14 cellular contexts compared by ENCODE assay signal in genomic region chrX:39773150-39773549, GRCh38.
DNase-seq lines count a peak whose midpoint lies in the region; FAIRE-seq and TF ChIP-seq lines count a peak whose summit lies in the region.
"Had no signal": no experiment of that assay in that cellular context is flagged by ENCODE, and none has a peak within 500 bp of the region (broad histone marks: within the 10 kb centered on the region; RNA-seq: fewer than 3 reads in every experiment).

No MANE protein-coding gene starts in this region.

- CTCF ChIA-PET in activated CD4-positive, alpha-beta memory T cell treated with anti-CD3 and anti-CD28 coated beads, Interleukin-2, amount 10 ng/mL, durations not matched to agents 7 days and 5 days (lab: Charles Lee): no interaction called here
- CTCF ChIA-PET in HEK293T (lab: Yijun Ruan, JAX): interaction anchor here (1.6 kb wide), 1 partner anchor 41 kb away, joined by 3 read pairs; no protein-coding TSS in a partner anchor

- H3K9me3 Mint-ChIP-seq in T-helper 2 cell treated with Interferon-gamma antibody and Interleukin-4, amounts not matched to agents 5 μg/mL and 100 μg/mL, for 36 hours: no peaks in the 10 kb centered on the region
- no peaks in the 10 kb centered on the region for H3K9me3 Mint-ChIP-seq in activated CD4-positive, alpha-beta memory T cell treated with anti-CD3 and anti-CD28 coated beads, Interleukin-2, amount 10 ng/mL, durations not matched to agents 7 days and 5 days
- H3K9me3 Mint-ChIP-seq: activated T-cell treated with anti-CD3 and anti-CD28 coated beads, Interleukin-2, amount 50 U/mL, for 4 hours had no signal

- no peak for FAIRE-seq in D721Med (lab: Jason Lieb, UNC)
- FAIRE-seq: bronchial epithelial cell had no signal

- H3K9ac ChIP-seq in HUES48 (ENCODE audit: low read depth, low read length) (no peak overlapping the region), iPS-20b (ENCODE audit: low read depth, low read length) (peak overlapping the region; percentile 61; the same call in 1 of the 2 replicates)

- peaks cover 50% of the 10 kb centered on the region for H3K4me1 Mint-ChIP-seq in T-helper 2 cell treated with Interferon-gamma antibody and Interleukin-4, amounts not matched to agents 5 μg/mL and 100 μg/mL, for 36 hours (ENCODE audit: low read depth)
- peaks cover 42% of the 10 kb centered on the region for H3K4me1 Mint-ChIP-seq in activated CD4-positive, alpha-beta memory T cell treated with anti-CD3 and anti-CD28 coated beads, Interleukin-2, amount 10 ng/mL, durations not matched to agents 7 days and 5 days

- H3K27me3 ChIP-seq in HUES48 (ENCODE audit: control insufficient read depth, insufficient read depth, low read length): no peaks in the 10 kb centered on the region
- H3K27me3 ChIP-seq in iPS-20b (ENCODE audit: insufficient read depth, low read length): no peaks in the 10 kb centered on the region
- H3K27me3 ChIP-seq: MG63, suprapubic skin had no signal

- DNase-seq in T-helper 2 cell treated with Interferon-gamma antibody and Interleukin-4, amounts not matched to agents 5 μg/mL and 100 μg/mL, for 36 hours (ENCODE audit: low spot score): no peak
- DNase-seq in T-helper 2 cell: no peak
- no peak for DNase-seq in activated CD4-positive, alpha-beta memory T cell treated with anti-CD3 and anti-CD28 coated beads, Interleukin-2, amount 10 ng/mL, durations not matched to agents 7 days and 5 days
- no peak for DNase-seq in HEK293T (ENCODE audit: extremely low spot score)
- no peak for DNase-seq in amniotic stem cell (lab: John Stamatoyannopoulos, UW)
- no peak for DNase-seq in D721Med (ENCODE audit: insufficient read length, low spot score)
- DNase-seq: kidney; MG63; NK-92 treated with Interleukin-12 subunit alpha and Interleukin-12 subunit beta, amount 100 ng/mL, for 24 hours had no signal

- H3K27ac Mint-ChIP-seq in T-helper 2 cell treated with Interferon-gamma antibody and Interleukin-4, amounts not matched to agents 5 μg/mL and 100 μg/mL, for 36 hours: peak overlapping the region; percentile 99
- peak overlapping the region; percentile 96 for H3K27ac Mint-ChIP-seq in activated CD4-positive, alpha-beta memory T cell treated with anti-CD3 and anti-CD28 coated beads, Interleukin-2, amount 10 ng/mL, durations not matched to agents 7 days and 5 days

- POLR2A ChIA-PET in activated CD4-positive, alpha-beta memory T cell treated with anti-CD3 and anti-CD28 coated beads, Interleukin-2, amount 10 ng/mL, durations not matched to agents 7 days and 5 days (lab: Charles Lee): interaction anchor here (1.2 to 3.9 kb wide), 4 partner anchors 82 to 403 kb away, joined by 3 to 16 read pairs (median 6); no protein-coding TSS in a partner anchor
- POLR2A ChIA-PET in HEK293T (lab: Yijun Ruan, JAX): no interaction called here

- TF ChIP-seq CTCF in D721Med (IDR thresholded peaks at IDR 0.05; ENCODE audit: insufficient read depth, missing control alignments): no peak

- H3K36me3 Mint-ChIP-seq in T-helper 2 cell treated with Interferon-gamma antibody and Interleukin-4, amounts not matched to agents 5 μg/mL and 100 μg/mL, for 36 hours (ENCODE audit: low read depth): peaks cover 3% of the 10 kb centered on the region
- no peaks in the 10 kb centered on the region for H3K36me3 Mint-ChIP-seq in activated CD4-positive, alpha-beta memory T cell treated with anti-CD3 and anti-CD28 coated beads, Interleukin-2, amount 10 ng/mL, durations not matched to agents 7 days and 5 days (ENCODE audit: low read depth)

- peak overlapping the region; percentile 85 for H3K4me3 Mint-ChIP-seq in T-helper 2 cell treated with Interferon-gamma antibody and Interleukin-4, amounts not matched to agents 5 μg/mL and 100 μg/mL, for 36 hours
- no peak overlapping the region for H3K4me3 Mint-ChIP-seq in activated CD4-positive, alpha-beta memory T cell treated with anti-CD3 and anti-CD28 coated beads, Interleukin-2, amount 10 ng/mL, durations not matched to agents 7 days and 5 days

- H3K4me3 ChIP-seq in HUES48 (ENCODE audit: low read depth, low read length) (peak overlapping the region; percentile 36), iPS-20b (ENCODE audit: low read length) (peak overlapping the region; percentile 49; the same call in 1 of the 2 replicates)
- H3K4me3 ChIP-seq: MG63, suprapubic skin had no signal

- H3K36me3 ChIP-seq in HUES48 (ENCODE audit: control insufficient read depth, insufficient read depth, low read length) (no peaks in the 10 kb centered on the region), iPS-20b (ENCODE audit: insufficient read depth, low read depth, low read length) (no peaks in the 10 kb centered on the region)
- H3K36me3 ChIP-seq: MG63, suprapubic skin had no signal

- peak overlapping the region; percentile 86 for H3K27ac ChIP-seq in HUES48 (ENCODE audit: low read depth, low read length)
- H3K27ac ChIP-seq in iPS-20b (ENCODE audit: low read length): no peak overlapping the region
- H3K27ac ChIP-seq: suprapubic skin had no signal

- H3K4me1 ChIP-seq in HUES48 (ENCODE audit: control insufficient read depth, insufficient read depth, low read length) (peaks cover 42% of the 10 kb centered on the region), iPS-20b (ENCODE audit: insufficient read depth, low read length) (peaks cover 36% of the 10 kb centered on the region)
- H3K4me1 ChIP-seq: suprapubic skin had no signal

- no peaks in the 10 kb centered on the region; the same call in 1 of the 2 replicates for H3K9me3 ChIP-seq in HUES48 (ENCODE audit: control insufficient read depth, insufficient read depth, low read length)
- H3K9me3 ChIP-seq in iPS-20b (ENCODE audit: insufficient read depth, low read depth, low read length): no peaks in the 10 kb centered on the region
- H3K9me3 ChIP-seq: MG63, suprapubic skin had no signal

- no peaks in the 10 kb centered on the region for H3K27me3 Mint-ChIP-seq in T-helper 2 cell treated with Interferon-gamma antibody and Interleukin-4, amounts not matched to agents 5 μg/mL and 100 μg/mL, for 36 hours (ENCODE audit: low read depth)
- H3K27me3 Mint-ChIP-seq in activated CD4-positive, alpha-beta memory T cell treated with anti-CD3 and anti-CD28 coated beads, Interleukin-2, amount 10 ng/mL, durations not matched to agents 7 days and 5 days: no peaks in the 10 kb centered on the region

TF ChIP-seq in HEK293T, 16 proteins besides CTCF, POLR2A, EP300 and RAD21:
- TF ChIP-seq L3MBTL2 (conservative IDR thresholded peaks at IDR 0.05) (no peak), SP1 (IDR thresholded peaks at IDR 0.05) (no peak), FOXM1 (IDR thresholded peaks at IDR 0.05; ENCODE audit: borderline replicate concordance) (no peak), ARNT (IDR thresholded peaks at IDR 0.05) (no peak), FOXK2 (IDR thresholded peaks at IDR 0.05) (no peak), LEF1 (IDR thresholded peaks at IDR 0.05; ENCODE audit: borderline replicate concordance) (no peak), SUZ12 (IDR thresholded peaks at IDR 0.05) (no peak), NFRKB (IDR thresholded peaks at IDR 0.05) (no peak), FOXA1 (IDR thresholded peaks at IDR 0.05) (no peak), ZNF384 (IDR thresholded peaks at IDR 0.05) (no peak), ELF4 (IDR thresholded peaks at IDR 0.05) (no peak), HDGF (IDR thresholded peaks at IDR 0.05; ENCODE audit: borderline replicate concordance) (no peak), PKNOX1 (IDR thresholded peaks at IDR 0.05) (no peak), TARDBP (IDR thresholded peaks at IDR 0.05) (no peak), BHLHE40 (IDR thresholded peaks at IDR 0.05; ENCODE audit: borderline replicate concordance) (no peak), CTBP1 (IDR thresholded peaks at IDR 0.05; ENCODE audit: borderline replicate concordance) (no peak)
